8 cellular contexts compared by ENCODE assay signal in genomic region chr5:130720355-130720754, GRCh38.
DNase-seq lines count a peak whose midpoint lies in the region; ATAC-seq and TF ChIP-seq lines count a peak whose summit lies in the region.

No MANE protein-coding gene starts in this region.

- no peak overlapping the region for H2AFZ ChIP-seq in GM23338

- H3K27me3 ChIP-seq in GM23338 (ENCODE audit: insufficient read depth) (no peaks in the 10 kb centered on the region), RWPE2 (ENCODE audit: insufficient read depth, poor library complexity, severe bottlenecking) (no peaks in the 10 kb centered on the region)
- no peaks in the 10 kb centered on the region for H3K27me3 ChIP-seq in CD8-positive, alpha-beta memory T cell (ENCODE audit: insufficient read depth, low read length, poor library complexity, severe bottlenecking)

- H3K27me3 Mint-ChIP-seq in GM23338 (ENCODE audit: insufficient read depth, low read depth, poor library complexity) (no peaks in the 10 kb centered on the region), immature natural killer cell (ENCODE audit: low read depth in 3 of 3) (peaks cover 0 to 3% (median 3%) of the 10 kb centered on the region in 3 donors)
- H3K27me3 Mint-ChIP-seq in CD8-positive, alpha-beta memory T cell: peaks cover 9 to 39% of the 10 kb centered on the region in 2 donors

- H3K4me3 Mint-ChIP-seq in GM23338 (no peak overlapping the region), immature natural killer cell (no peak overlapping the region)
- no peak overlapping the region for H3K4me3 Mint-ChIP-seq in CD8-positive, alpha-beta memory T cell

- H3F3A ChIP-seq in GM23338 (replicated peaks; ENCODE audit: low read depth): no peaks in the 10 kb centered on the region

- DNase-seq in AG04449 (ENCODE audit: low read depth, low spot score) (no peak), GM23338 (ENCODE audit: low spot score) (peak; percentile 81), RWPE2 (ENCODE audit: low spot score) (no peak), glomerular endothelial cell (ENCODE audit: extremely low read depth, low read depth, low spot score) (peak; percentile 42), GM10266 (ENCODE audit: extremely low spot score) (no peak), immature natural killer cell (no peak)
- no peak for DNase-seq in CD8-positive, alpha-beta memory T cell
- DNase-seq in activated CD4-positive, alpha-beta T cell treated with anti-CD3 and anti-CD28 coated beads, Interleukin-2, amount 50 U/mL, for 1 hour: no peak

- H3K36me3 Mint-ChIP-seq in GM23338 (ENCODE audit: low read depth): no peaks in the 10 kb centered on the region
- no peaks in the 10 kb centered on the region for H3K36me3 Mint-ChIP-seq in CD8-positive, alpha-beta memory T cell
- H3K36me3 Mint-ChIP-seq in immature natural killer cell: no peaks in the 10 kb centered on the region

- H3K27ac Mint-ChIP-seq in GM23338 (no peak overlapping the region), immature natural killer cell (no peak overlapping the region)
- H3K27ac Mint-ChIP-seq in CD8-positive, alpha-beta memory T cell: no peak overlapping the region

- peaks cover 16% of the 10 kb centered on the region for H3K4me1 ChIP-seq in GM23338 (ENCODE audit: insufficient read depth)
- no peaks in the 10 kb centered on the region for H3K4me1 ChIP-seq in RWPE2 (ENCODE audit: insufficient read depth, poor library complexity, severe bottlenecking)
- H3K4me1 ChIP-seq in CD8-positive, alpha-beta memory T cell (ENCODE audit: insufficient read depth, low read length): no peaks in the 10 kb centered on the region

- H3K9me2 ChIP-seq in GM23338 (ENCODE audit: insufficient read depth): no peaks in the 10 kb centered on the region

- H3K9me3 ChIP-seq in RWPE2 (ENCODE audit: severe bottlenecking): no peaks in the 10 kb centered on the region
- no peaks in the 10 kb centered on the region for H3K9me3 ChIP-seq in CD8-positive, alpha-beta memory T cell (ENCODE audit: low read length)

- ATAC-seq in GM23338 (peak; percentile 95), RWPE2 (ENCODE audit: low read depth) (peak; percentile 96)

- no peaks in the 10 kb centered on the region for H3K36me3 ChIP-seq in GM23338 (ENCODE audit: insufficient read depth)
- H3K36me3 ChIP-seq in RWPE2 (ENCODE audit: low read depth): no peaks in the 10 kb centered on the region
- no peaks in the 10 kb centered on the region for H3K36me3 ChIP-seq in CD8-positive, alpha-beta memory T cell (ENCODE audit: insufficient read depth, low read length)

- CTCF ChIA-PET in AG04449 (lab: Yijun Ruan, JAX): interaction anchor here (0.6 to 1.1 kb wide), 6 partner anchors 9 to 877 kb away, joined by 3 read pairs; no protein-coding TSS in a partner anchor
- CTCF ChIA-PET in CD8-positive, alpha-beta memory T cell (lab: Charles Lee): no interaction called here

- TF ChIP-seq CTCF in AG04449 (IDR thresholded peaks at IDR 0.05; ENCODE audit: insufficient read depth, low read length, missing control alignments) (peak; percentile 68), GM23338 (conservative IDR thresholded peaks at IDR 0.05; ENCODE audit: low read depth in 2 of 2) (peak; percentile 71 to 83), RWPE2 (IDR thresholded peaks at IDR 0.05; ENCODE audit: poor library complexity, severe bottlenecking) (peak; percentile 96), GM10266 (IDR thresholded peaks at IDR 0.05; ENCODE audit: control insufficient read depth, insufficient read depth, low read depth, missing control alignments) (no peak)

- no peaks in the 10 kb centered on the region for H3K79me2 ChIP-seq in GM23338 (replicated peaks; ENCODE audit: insufficient read depth)

- H3K9me3 Mint-ChIP-seq in GM23338: no peaks in the 10 kb centered on the region; the same call in 2 of the 3 replicates
- H3K9me3 Mint-ChIP-seq in CD8-positive, alpha-beta memory T cell: peaks cover 0 to 3% (median 0%) of the 10 kb centered on the region in 5 donors
- H3K9me3 Mint-ChIP-seq in immature natural killer cell: peaks cover 0 to 4% (median 0%) of the 10 kb centered on the region in 6 donors

- H4K20me1 ChIP-seq in GM23338 (replicated peaks; ENCODE audit: insufficient read depth): no peaks in the 10 kb centered on the region

- POLR2A ChIA-PET in AG04449 (lab: Yijun Ruan, JAX): no interaction called here
- POLR2A ChIA-PET in CD8-positive, alpha-beta memory T cell (lab: Charles Lee): no interaction called here

- H3K4me2 ChIP-seq in GM23338: no peak overlapping the region

- H3K27ac ChIP-seq in GM23338 (ENCODE audit: low read depth) (no peak overlapping the region), RWPE2 (ENCODE audit: poor library complexity, severe bottlenecking) (no peak overlapping the region)
- H3K27ac ChIP-seq in CD8-positive, alpha-beta memory T cell (ENCODE audit: low read depth, low read length): no peak overlapping the region

- H3K4me1 Mint-ChIP-seq in GM23338 (peaks cover 24% of the 10 kb centered on the region; the same call in 2 of the 3 replicates), immature natural killer cell (no peaks in the 10 kb centered on the region)
- no peaks in the 10 kb centered on the region for H3K4me1 Mint-ChIP-seq in CD8-positive, alpha-beta memory T cell

- H3K4me3 ChIP-seq in AG04449 (ENCODE audit: low read depth, low read length): no peak overlapping the region
- H3K4me3 ChIP-seq in GM23338: no peak overlapping the region
- no peak overlapping the region for H3K4me3 ChIP-seq in RWPE2 (ENCODE audit: severe bottlenecking)
- no peak overlapping the region for H3K4me3 ChIP-seq in CD8-positive, alpha-beta memory T cell (ENCODE audit: low read length)

TF ChIP-seq in GM23338, 12 proteins besides CTCF, POLR2A, EP300 and RAD21 (continues in another document):
- TF ChIP-seq CREB1 (CRISPR knock-in tag; IDR thresholded peaks at IDR 0.05; ENCODE audit: low read depth): no peak
- no peak for TF ChIP-seq REST (IDR thresholded peaks at IDR 0.05; ENCODE audit: unreplicated experiment)
- no peak for TF ChIP-seq ZNF331 (CRISPR knock-in tag; IDR thresholded peaks at IDR 0.05; ENCODE audit: low read depth)
- no peak for TF ChIP-seq JUNB (IDR thresholded peaks at IDR 0.05; ENCODE audit: unreplicated experiment)
- no peak for TF ChIP-seq EZH2phosphoT487 (IDR thresholded peaks at IDR 0.05; ENCODE audit: unreplicated experiment)
- TF ChIP-seq STAT1 (IDR thresholded peaks at IDR 0.05; ENCODE audit: unreplicated experiment): no peak
- TF ChIP-seq ETS1 (IDR thresholded peaks at IDR 0.05): no peak

Comparison
In these comparisons a context has a peak if more than half of its experiments do, and no peak if none do; other contexts are left out.
1. DNase-seq: peak in GM23338 (single experiment) and glomerular endothelial cell (single experiment); none in AG04449 (single experiment), RWPE2 (single experiment), CD8-positive, alpha-beta memory T cell (0 of 5), GM10266 (single experiment), immature natural killer cell (0 of 3) and activated CD4-positive, alpha-beta T cell treated with anti-CD3 and anti-CD28 coated beads, Interleukin-2, amount 50 U/mL, for 1 hour (single experiment).